28 cellular contexts compared by ENCODE assay signal in the genomic region with DNA sequence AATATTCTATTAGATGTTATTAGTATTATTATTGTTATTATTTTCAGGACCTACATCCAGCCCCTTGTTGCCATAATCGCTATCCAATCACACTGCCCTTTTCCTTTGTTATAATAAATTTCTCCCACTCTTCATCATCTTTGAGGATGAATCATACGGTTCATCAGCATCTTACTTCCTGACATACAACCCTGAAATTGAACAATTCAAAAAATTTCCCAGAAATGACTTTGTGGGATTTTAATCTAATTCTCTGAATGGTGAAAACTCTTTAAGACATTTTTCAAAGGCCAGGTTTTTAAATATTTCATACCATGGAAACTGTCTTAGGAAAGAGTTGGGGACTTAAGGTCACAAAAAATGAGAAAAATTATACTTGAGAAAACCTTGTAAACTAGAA.
"Had no signal": no experiment of that assay in that cellular context is flagged by ENCODE, and none has a peak within 500 bp of the region (broad histone marks: within the 10 kb centered on the region; RNA-seq: fewer than 3 reads in every experiment).

No MANE protein-coding gene starts in this region.

- H3K9me3 ChIP-seq: colonic mucosa, esophagus squamous epithelium, gastrocnemius medialis, heart left ventricle, left lung, prostate gland, right atrium auricular region, testis, tibial artery had no signal

- H3K36me3 ChIP-seq: colonic mucosa, esophagus squamous epithelium, gastrocnemius medialis, heart left ventricle, left lung, neural progenitor cell, prostate gland, right atrium auricular region, tibial artery had no signal

- H3K9ac ChIP-seq: neural progenitor cell had no signal

- H3K4me2 ChIP-seq: hepatocyte, neural progenitor cell, smooth muscle cell had no signal

- H3K4me3 ChIP-seq: colonic mucosa, esophagus squamous epithelium, gastrocnemius medialis, heart left ventricle, hepatocyte, left lung, neural progenitor cell, prostate gland, right atrium auricular region, smooth muscle cell, testis, tibial artery had no signal

- H3K4me1 ChIP-seq: colonic mucosa, esophagus squamous epithelium, gastrocnemius medialis, left lung, prostate gland, right atrium auricular region, testis had no signal

- H3K4me3 Mint-ChIP-seq: dendritic cell treated with granulocyte-macrophage colony-stimulating factor and Interleukin-4, amounts not matched to agents 40 ng/mL and 50 ng/mL, for 4 days; naive thymus-derived CD4-positive, alpha-beta T cell; nephron; neural progenitor cell; stimulated activated effector memory CD8-positive, alpha-beta T cell treated with anti-CD3 and anti-CD28 coated beads, Interleukin-12 subunit alpha, Interleukin-12 subunit beta, amount 100 ng/mL, for 72 hours; type B pancreatic cell had no signal

- H3K4me1 Mint-ChIP-seq: stimulated activated effector memory CD8-positive, alpha-beta T cell treated with anti-CD3 and anti-CD28 coated beads, Interleukin-12 subunit alpha, Interleukin-12 subunit beta, amount 100 ng/mL, for 72 hours had no signal

- H3K27ac ChIP-seq: colonic mucosa, esophagus squamous epithelium, gastrocnemius medialis, heart left ventricle, hepatocyte, left lung, neural progenitor cell, prostate gland, right atrium auricular region, testis, tibial artery had no signal

- H3K27me3 Mint-ChIP-seq: dendritic cell treated with granulocyte-macrophage colony-stimulating factor and Interleukin-4, amounts not matched to agents 40 ng/mL and 50 ng/mL, for 4 days; naive thymus-derived CD4-positive, alpha-beta T cell; type B pancreatic cell had no signal

- H3K27me3 ChIP-seq: colonic mucosa, esophagus squamous epithelium, gastrocnemius medialis, heart left ventricle, hepatocyte, left lung, neural progenitor cell, right atrium auricular region, testis, tibial artery had no signal

- H3K27ac Mint-ChIP-seq: dendritic cell treated with granulocyte-macrophage colony-stimulating factor and Interleukin-4, amounts not matched to agents 40 ng/mL and 50 ng/mL, for 4 days; naive thymus-derived CD4-positive, alpha-beta T cell; nephron; neural progenitor cell; stimulated activated effector memory CD8-positive, alpha-beta T cell treated with anti-CD3 and anti-CD28 coated beads, Interleukin-12 subunit alpha, Interleukin-12 subunit beta, amount 100 ng/mL, for 72 hours; type B pancreatic cell had no signal

- DNase-seq: colonic mucosa; effector memory CD4-positive, alpha-beta T cell; erythroblast; esophagus squamous epithelium; gastrocnemius medialis; heart left ventricle; left cardiac atrium; left lung; mesendoderm; midbrain; naive thymus-derived CD4-positive, alpha-beta T cell; stimulated activated CD4-positive, alpha-beta T cell treated with anti-CD3 and anti-CD28 coated beads, Interleukin-12 subunit alpha, Interleukin-12 subunit beta, amount 100 ng/mL, for 4 hours; stimulated activated CD4-positive, alpha-beta T cell treated with anti-CD3 and anti-CD28 coated beads, Interleukin-2, amount 100 ng/mL, for 24 hours; stimulated activated CD4-positive, alpha-beta T cell treated with anti-CD3 and anti-CD28 coated beads, Interleukin-4, amount 100 ng/mL, for 24 hours; stimulated activated naive CD4-positive, alpha-beta T cell treated with Interleukin-2 at 50 U/mL for 16 hours; substantia nigra; testis; tibial artery had no signal

- ATAC-seq: gastrocnemius medialis; heart left ventricle; left cardiac atrium; left lung; naive thymus-derived CD4-positive, alpha-beta T cell; sciatic nerve; stimulated activated effector memory CD8-positive, alpha-beta T cell treated with anti-CD3 and anti-CD28 coated beads, Interleukin-12 subunit alpha, Interleukin-12 subunit beta, amount 100 ng/mL, for 72 hours had no signal

- H3K79me2 ChIP-seq: hepatocyte had no signal

- H3K9me3 Mint-ChIP-seq: dendritic cell treated with granulocyte-macrophage colony-stimulating factor and Interleukin-4, amounts not matched to agents 40 ng/mL and 50 ng/mL, for 4 days; naive thymus-derived CD4-positive, alpha-beta T cell; nephron; neural progenitor cell had no signal

- H2AFZ ChIP-seq: hepatocyte, neural progenitor cell had no signal
